In genomic region chr5:159514229-159514822, GRCh38 we compare ENCODE assay signal across 20 cellular contexts.
DNase-seq lines count a peak whose midpoint lies in the region; ATAC-seq and TF ChIP-seq lines count a peak whose summit lies in the region.
"Had no signal": no experiment of that assay in that cellular context is flagged by ENCODE, and none has a peak within 500 bp of the region (broad histone marks: within the 10 kb centered on the region; RNA-seq: fewer than 3 reads in every experiment).

No MANE protein-coding gene starts in this region.

- no peak for ATAC-seq in left cardiac atrium
- no peak for ATAC-seq in Right ventricle myocardium inferior
- no peak for ATAC-seq in activated CD8-positive, alpha-beta T cell treated with anti-CD3 and anti-CD28 coated beads, Interleukin-2, amount 10 ng/mL, durations not matched to agents 7 days and 5 days
- no peak for ATAC-seq in HG02623 (IDR thresholded peaks at IDR 0.05; ENCODE audit: unreplicated experiment)
- ATAC-seq: GM23338, K562 had no signal

- DNase-seq in left cardiac atrium, result peak; percentile 31
- no peak for DNase-seq in Right ventricle myocardium inferior (ENCODE audit: missing footprints)
- peak; percentile 15 for DNase-seq in fibroblast of mammary gland (ENCODE audit: low read depth)
- DNase-seq in left kidney (ENCODE audit: low read depth, low spot score), result peak; percentile 91
- no peak for DNase-seq in type B pancreatic cell (ENCODE audit: extremely low spot score, unreplicated experiment)
- DNase-seq in activated CD8-positive, alpha-beta T cell treated with anti-CD3 and anti-CD28 coated beads, Interleukin-2, amount 10 ng/mL, durations not matched to agents 7 days and 5 days, result no peak
- no peak for DNase-seq in superior temporal gyrus (ENCODE audit: extremely low spot score)
- DNase-seq: Calu3; CD4-positive, alpha-beta memory T cell; HCEC 1CT; NCI-H1105; NCI-H2081 treated with DMSO at 0.1 percent for 48 hours; NCI-H510A; NCI-H748 treated with DMSO at 0.1 percent for 48 hours; NK-92 treated with Interleukin-12 subunit alpha and Interleukin-12 subunit beta, amount 100 ng/mL, for 24 hours; SIG-M5 had no signal

- peak overlapping the region; percentile 28 for H3K4me3 Mint-ChIP-seq in type B pancreatic cell
- H3K4me3 Mint-ChIP-seq in activated CD8-positive, alpha-beta T cell treated with anti-CD3 and anti-CD28 coated beads, Interleukin-2, amount 10 ng/mL, durations not matched to agents 7 days and 5 days, result no peak overlapping the region
- H3K4me3 Mint-ChIP-seq: CD4-positive, alpha-beta memory T cell; GM23338 had no signal

- H3K9me3 Mint-ChIP-seq in type B pancreatic cell, result no peaks in the 10 kb centered on the region
- no peaks in the 10 kb centered on the region for H3K9me3 Mint-ChIP-seq in activated CD8-positive, alpha-beta T cell treated with anti-CD3 and anti-CD28 coated beads, Interleukin-2, amount 10 ng/mL, durations not matched to agents 7 days and 5 days (ENCODE audit: insufficient read depth)
- H3K9me3 Mint-ChIP-seq: CD4-positive, alpha-beta memory T cell; GM23338 had no signal

- TF ChIP-seq CTCF in fibroblast of mammary gland (conservative IDR thresholded peaks at IDR 0.05; ENCODE audit: control insufficient read depth, insufficient read depth, low read depth, low read length), result no peak
- no peak for TF ChIP-seq CTCF in type B pancreatic cell (conservative IDR thresholded peaks at IDR 0.05)

- intact Hi-C loops in left cardiac atrium (cut with DNase I) (loop anchor here (10.0 kb wide), 3 partner anchors 250 to 470 kb away; partner anchors contain the start of gene ADRA1B (in 1 of the 2)), Right ventricle myocardium inferior (cut with DNase I) (loop anchor here (10.0 kb wide), 2 partner anchors 130 to 260 kb away; no protein-coding TSS in a partner anchor)

- H3K27me3 Mint-ChIP-seq in type B pancreatic cell, result peaks cover 8% of the 10 kb centered on the region
- H3K27me3 Mint-ChIP-seq in activated CD8-positive, alpha-beta T cell treated with anti-CD3 and anti-CD28 coated beads, Interleukin-2, amount 10 ng/mL, durations not matched to agents 7 days and 5 days (ENCODE audit: low read depth), result peaks cover 8% of the 10 kb centered on the region
- H3K27me3 Mint-ChIP-seq: CD4-positive, alpha-beta memory T cell had no signal

- no peak overlapping the region for H3K4me3 ChIP-seq in fibroblast of mammary gland (ENCODE audit: control insufficient read depth, low read depth, low read length)
- H3K4me3 ChIP-seq: GM12878, GM23338, K562 had no signal

- peaks cover 33% of the 10 kb centered on the region for H3K4me1 Mint-ChIP-seq in type B pancreatic cell (ENCODE audit: unreplicated experiment)
- peaks cover 3% of the 10 kb centered on the region for H3K4me1 Mint-ChIP-seq in activated CD8-positive, alpha-beta T cell treated with anti-CD3 and anti-CD28 coated beads, Interleukin-2, amount 10 ng/mL, durations not matched to agents 7 days and 5 days (ENCODE audit: low read depth)

- peak overlapping the region; percentile 28 for H3K27ac Mint-ChIP-seq in type B pancreatic cell
- no peak overlapping the region for H3K27ac Mint-ChIP-seq in activated CD8-positive, alpha-beta T cell treated with anti-CD3 and anti-CD28 coated beads, Interleukin-2, amount 10 ng/mL, durations not matched to agents 7 days and 5 days
- H3K27ac Mint-ChIP-seq: CD4-positive, alpha-beta memory T cell; GM23338 had no signal

- no peaks in the 10 kb centered on the region for H3K36me3 Mint-ChIP-seq in type B pancreatic cell
- H3K36me3 Mint-ChIP-seq in activated CD8-positive, alpha-beta T cell treated with anti-CD3 and anti-CD28 coated beads, Interleukin-2, amount 10 ng/mL, durations not matched to agents 7 days and 5 days (ENCODE audit: low read depth), result no peaks in the 10 kb centered on the region
- H3K36me3 Mint-ChIP-seq: CD4-positive, alpha-beta memory T cell had no signal

- POLR2A ChIA-PET in activated CD8-positive, alpha-beta T cell treated with anti-CD3 and anti-CD28 coated beads, Interleukin-2, amount 10 ng/mL, durations not matched to agents 7 days and 5 days (lab: Charles Lee), result no interaction called here

- CTCF ChIA-PET in activated CD8-positive, alpha-beta T cell treated with anti-CD3 and anti-CD28 coated beads, Interleukin-2, amount 10 ng/mL, durations not matched to agents 7 days and 5 days (lab: Charles Lee), result interaction anchor here (0.9 to 3.6 kb wide), 3 partner anchors 10 to 473 kb away, joined by 3 to 17 read pairs (median 10); no protein-coding TSS in a partner anchor

Comparison
In these comparisons a context has a peak if more than half of its experiments do, and no peak if none do; other contexts are left out.
1. DNase-seq: peak in left cardiac atrium (single experiment), fibroblast of mammary gland (single experiment) and left kidney (single experiment); none in Right ventricle myocardium inferior (single experiment), type B pancreatic cell (single experiment), activated CD8-positive, alpha-beta T cell treated with anti-CD3 and anti-CD28 coated beads, Interleukin-2, amount 10 ng/mL, durations not matched to agents 7 days and 5 days (single experiment) and superior temporal gyrus (single experiment).